ENCODE assay signal across 21 cellular contexts in the genomic region with DNA sequence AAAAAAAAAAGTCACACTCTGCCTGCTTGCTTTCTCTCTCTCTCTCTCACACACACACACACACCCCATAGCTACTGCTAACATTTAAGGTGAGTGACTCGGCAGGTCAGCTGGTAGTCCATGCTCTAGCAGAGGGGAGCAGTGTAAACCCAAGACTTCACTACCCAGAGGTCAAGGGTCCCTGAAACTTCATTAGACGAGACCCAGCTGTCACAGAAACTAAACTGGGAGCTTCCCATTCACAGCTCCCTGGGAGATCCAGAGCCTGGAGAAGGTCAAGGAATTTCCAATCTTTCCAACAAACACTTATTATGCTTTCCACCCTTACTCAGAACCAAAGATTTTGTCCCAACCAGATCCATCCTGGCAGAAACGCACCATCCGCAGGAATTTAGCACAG. TPM values are rescaled to one million over a fixed set of nuclear protein-coding genes. Genes with fewer than 3 reads are reported as not detected.
A peak's percentile ranks its signal among the peaks of the same experiment; 100 is the strongest.
DNase-seq lines count a peak whose midpoint lies in the region; ATAC-seq and TF ChIP-seq lines count a peak whose summit lies in the region.
"Had no signal": no experiment of that assay in that cellular context is flagged by ENCODE, and none has a peak within 500 bp of the region (broad histone marks: within the 10 kb centered on the region; RNA-seq: fewer than 3 reads in every experiment).

No MANE protein-coding gene starts in this region.

- H3F3A ChIP-seq in GM23338 (replicated peaks; ENCODE audit: low read depth) = no peaks in the 10 kb centered on the region

- intact Hi-C loops in sciatic nerve (cut with DNase I) = no loop called here

- peaks cover 11% of the 10 kb centered on the region; the same call in 2 of the 3 replicates for H3K9me3 Mint-ChIP-seq in GM23338
- H3K9me3 Mint-ChIP-seq in neural crest cell = peaks cover 8% of the 10 kb centered on the region

- no peaks in the 10 kb centered on the region for H3K36me3 ChIP-seq in GM23338 (ENCODE audit: insufficient read depth)

- H3K36me3 Mint-ChIP-seq in GM23338 (ENCODE audit: low read depth) (no peaks in the 10 kb centered on the region), neural crest cell (ENCODE audit: low read depth) (peaks cover 11% of the 10 kb centered on the region)
- H3K36me3 Mint-ChIP-seq: IgD-negative memory B cell had no signal

- peak overlapping the region; percentile 52; the same call in 1 of the 2 replicates for H2AFZ ChIP-seq in GM23338

- H3K4me1 Mint-ChIP-seq in GM23338 (peaks cover 4% of the 10 kb centered on the region; the same call in 2 of the 3 replicates), neural crest cell (peaks cover 19% of the 10 kb centered on the region)
- H3K4me1 Mint-ChIP-seq: IgD-negative memory B cell had no signal

- no peak overlapping the region for H3K4me2 ChIP-seq in GM23338
- H3K4me2 ChIP-seq: A549 had no signal

- no peaks in the 10 kb centered on the region for H3K9me2 ChIP-seq in GM23338 (ENCODE audit: insufficient read depth)

- H3K79me2 ChIP-seq in GM23338 (replicated peaks; ENCODE audit: insufficient read depth) = no peaks in the 10 kb centered on the region

- H3K27ac Mint-ChIP-seq in GM23338 = no peak overlapping the region
- peak overlapping the region; percentile 44 for H3K27ac Mint-ChIP-seq in neural crest cell (ENCODE audit: unreplicated experiment)
- H3K27ac Mint-ChIP-seq: CD4-positive, alpha-beta T cell; HFFc6; IgD-negative memory B cell had no signal

- no peaks in the 10 kb centered on the region for H3K27me3 ChIP-seq in GM23338 (ENCODE audit: insufficient read depth)

- ATAC-seq in GM23338 (no peak), sciatic nerve (peak; percentile 40)
- ATAC-seq: A549, HCT116, HepG2 had no signal

- H3K27me3 Mint-ChIP-seq in GM23338 (ENCODE audit: insufficient read depth, low read depth, poor library complexity) (no peaks in the 10 kb centered on the region), neural crest cell (ENCODE audit: low read depth) (no peaks in the 10 kb centered on the region)

- H4K20me1 ChIP-seq in GM23338 (replicated peaks; ENCODE audit: insufficient read depth) = no peaks in the 10 kb centered on the region

- no peak overlapping the region for H3K4me3 Mint-ChIP-seq in GM23338
- no peak overlapping the region for H3K4me3 Mint-ChIP-seq in neural crest cell
- H3K4me3 Mint-ChIP-seq: CD4-positive, alpha-beta T cell; HFFc6; IgD-negative memory B cell had no signal

- no peak overlapping the region for H3K27ac ChIP-seq in GM23338 (ENCODE audit: low read depth)
- H3K27ac ChIP-seq: 22Rv1, A549, C4-2B had no signal

- DNase-seq in GM23338 (ENCODE audit: low spot score) (no peak), left kidney (ENCODE audit: low read depth, low spot score) (peak; percentile 83), neural crest cell (ENCODE audit: low read depth, low spot score) (no peak), sciatic nerve (ENCODE audit: low spot score) (no peak), NCI-H524 (lab: John Stamatoyannopoulos, UW) (no peak), SKM-1 (lab: John Stamatoyannopoulos, UW; ENCODE audit: unreplicated experiment) (no peak)
- DNase-seq in stimulated activated CD4-positive, alpha-beta T cell treated with anti-CD3 and anti-CD28 coated beads, Interleukin-4, amount 100 ng/mL, for 1 hour = no peak
- DNase-seq: AML-193; CD4-positive, alpha-beta T cell; DMS153; DMS79; GDM1; GOT3; H7; HFFc6 had no signal

- TF ChIP-seq CTCF in GM23338 (conservative IDR thresholded peaks at IDR 0.05; ENCODE audit: low read depth in 2 of 2) (no peak), neural crest cell (conservative IDR thresholded peaks at IDR 0.05) (no peak)

- no peak overlapping the region for H3K4me3 ChIP-seq in GM23338
- H3K4me3 ChIP-seq: A549 had no signal

- no peaks in the 10 kb centered on the region for H3K4me1 ChIP-seq in GM23338 (ENCODE audit: insufficient read depth)
- H3K4me1 ChIP-seq: A549 had no signal

TF ChIP-seq in GM23338, 12 proteins besides CTCF, POLR2A, EP300 and RAD21:
- TF ChIP-seq JUNB (IDR thresholded peaks at IDR 0.05; ENCODE audit: unreplicated experiment) = no peak

RNA-seq across cellular contexts. Expression of a gene that starts 33.2 kb away (rescaled TPM):
- 54.8 and 58.8 TPM in 2 replicates for total RNA-seq in GM23338 (2014; rRNA removed; shearing (Covaris generic))
- polyA plus RNA-seq in GM23338 (2016; fragmentation: Nextera tagmentation; extraction: Ambion mirVana) = 32.3 and 35.2 TPM in 2 replicates
- 99.4 and 102 TPM in 2 replicates for total RNA-seq in neural crest cell
- total RNA-seq in sciatic nerve = 30.3 TPM
